In the genomic region with DNA sequence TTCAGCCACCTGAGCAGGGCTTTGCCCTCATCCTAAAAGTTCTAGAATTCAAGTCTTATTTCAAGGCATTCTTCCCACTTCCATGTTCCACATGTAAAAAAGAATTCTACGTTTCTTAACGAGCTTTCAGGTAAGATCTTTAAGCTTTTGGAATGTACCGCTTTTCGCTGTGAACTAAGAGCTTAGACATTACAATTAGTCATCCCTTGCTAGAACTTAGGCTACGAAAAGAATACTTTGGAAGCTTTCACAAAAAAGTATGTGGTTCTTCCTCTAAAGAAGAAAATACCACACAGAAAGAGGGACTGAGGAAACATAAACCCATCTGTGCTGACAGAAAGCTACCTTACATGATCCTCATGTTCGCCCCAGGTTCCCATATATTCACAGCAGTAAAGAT, we compare ENCODE assay signal across 9 cellular contexts. TPM values are rescaled to one million over a fixed set of nuclear protein-coding genes. Genes with fewer than 3 reads are reported as not detected.
A peak's percentile ranks its signal among the peaks of the same experiment; 100 is the strongest.
DNase-seq lines count a peak whose midpoint lies in the region; ATAC-seq lines count a peak whose summit lies in the region.
"Had no signal": no experiment of that assay in that cellular context is flagged by ENCODE, and none has a peak within 500 bp of the region (broad histone marks: within the 10 kb centered on the region; RNA-seq: fewer than 3 reads in every experiment).

No MANE protein-coding gene starts in this region.

- H3K4me3 Mint-ChIP-seq in T-helper 2 cell treated with Interferon-gamma antibody and Interleukin-4, amounts not matched to agents 5 μg/mL and 100 μg/mL, for 36 hours: peak overlapping the region; percentile 92
- peak overlapping the region; percentile 98 for H3K4me3 Mint-ChIP-seq in activated naive CD8-positive, alpha-beta T cell
- H3K4me3 Mint-ChIP-seq in immature natural killer cell: peak overlapping the region; percentile 33 to 95 (median 92)
- peak overlapping the region; percentile 96 to 100 for H3K4me3 Mint-ChIP-seq in stimulated activated naive CD8-positive, alpha-beta T cell treated with anti-CD3 and anti-CD28 coated beads, Interleukin-15, amount 100 ng/mL, for 72 hours

- no peaks in the 10 kb centered on the region for H3K9me3 Mint-ChIP-seq in T-helper 2 cell treated with Interferon-gamma antibody and Interleukin-4, amounts not matched to agents 5 μg/mL and 100 μg/mL, for 36 hours
- no peaks in the 10 kb centered on the region for H3K9me3 Mint-ChIP-seq in activated naive CD8-positive, alpha-beta T cell (ENCODE audit: low read depth)
- no peaks in the 10 kb centered on the region for H3K9me3 Mint-ChIP-seq in immature natural killer cell
- no peaks in the 10 kb centered on the region for H3K9me3 Mint-ChIP-seq in stimulated activated naive CD8-positive, alpha-beta T cell treated with anti-CD3 and anti-CD28 coated beads, Interleukin-15, amount 100 ng/mL, for 72 hours

- H3K27ac Mint-ChIP-seq in T-helper 2 cell treated with Interferon-gamma antibody and Interleukin-4, amounts not matched to agents 5 μg/mL and 100 μg/mL, for 36 hours: peak overlapping the region; percentile 60
- peak overlapping the region; percentile 23 for H3K27ac Mint-ChIP-seq in activated naive CD8-positive, alpha-beta T cell
- peak overlapping the region; percentile 73 to 100 (median 92) for H3K27ac Mint-ChIP-seq in immature natural killer cell
- H3K27ac Mint-ChIP-seq in stimulated activated naive CD8-positive, alpha-beta T cell treated with anti-CD3 and anti-CD28 coated beads, Interleukin-15, amount 100 ng/mL, for 72 hours: no peak overlapping the region

- H3K27me3 Mint-ChIP-seq in T-helper 2 cell treated with Interferon-gamma antibody and Interleukin-4, amounts not matched to agents 5 μg/mL and 100 μg/mL, for 36 hours (ENCODE audit: low read depth): no peaks in the 10 kb centered on the region
- H3K27me3 Mint-ChIP-seq in activated naive CD8-positive, alpha-beta T cell: no peaks in the 10 kb centered on the region
- peaks cover 0 to 14% (median under 1%) of the 10 kb centered on the region in 3 donors for H3K27me3 Mint-ChIP-seq in immature natural killer cell (ENCODE audit: low read depth in 3 of 3)
- H3K27me3 Mint-ChIP-seq in stimulated activated naive CD8-positive, alpha-beta T cell treated with anti-CD3 and anti-CD28 coated beads, Interleukin-15, amount 100 ng/mL, for 72 hours: no peaks in the 10 kb centered on the region

- no peak for DNase-seq in T-helper 2 cell treated with Interferon-gamma antibody and Interleukin-4, amounts not matched to agents 5 μg/mL and 100 μg/mL, for 36 hours (ENCODE audit: low spot score)
- DNase-seq in T-helper 2 cell: no peak
- no peak for DNase-seq in immature natural killer cell
- no peak for DNase-seq in stimulated activated naive CD8-positive, alpha-beta T cell treated with anti-CD3 and anti-CD28 coated beads, Interleukin-15, amount 100 ng/mL, for 72 hours
- DNase-seq in effector CD4-positive, alpha-beta T cell: no peak
- no peak for DNase-seq in NCI-H2171 treated with DMSO at 0.1 percent for 48 hours (lab: John Stamatoyannopoulos, UW)
- DNase-seq: NCI-H226 had no signal

- peaks cover 48% of the 10 kb centered on the region for H3K4me1 Mint-ChIP-seq in T-helper 2 cell treated with Interferon-gamma antibody and Interleukin-4, amounts not matched to agents 5 μg/mL and 100 μg/mL, for 36 hours (ENCODE audit: low read depth)
- H3K4me1 Mint-ChIP-seq in activated naive CD8-positive, alpha-beta T cell (ENCODE audit: low read depth): peaks cover 42% of the 10 kb centered on the region
- peaks cover 35 to 36% of the 10 kb centered on the region in 2 donors for H3K4me1 Mint-ChIP-seq in immature natural killer cell
- peaks cover 56% of the 10 kb centered on the region for H3K4me1 Mint-ChIP-seq in stimulated activated naive CD8-positive, alpha-beta T cell treated with anti-CD3 and anti-CD28 coated beads, Interleukin-15, amount 100 ng/mL, for 72 hours

- peaks cover 23% of the 10 kb centered on the region for H3K36me3 Mint-ChIP-seq in T-helper 2 cell treated with Interferon-gamma antibody and Interleukin-4, amounts not matched to agents 5 μg/mL and 100 μg/mL, for 36 hours (ENCODE audit: low read depth)
- peaks cover 5% of the 10 kb centered on the region for H3K36me3 Mint-ChIP-seq in activated naive CD8-positive, alpha-beta T cell
- no peaks in the 10 kb centered on the region for H3K36me3 Mint-ChIP-seq in immature natural killer cell

- no peak for ATAC-seq in stimulated activated naive CD8-positive, alpha-beta T cell treated with anti-CD3 and anti-CD28 coated beads, Interleukin-15, amount 100 ng/mL, for 72 hours
- no peak for ATAC-seq in GM21529 (IDR thresholded peaks at IDR 0.05; ENCODE audit: unreplicated experiment)

RNA-seq across cellular contexts. Expression of a gene that starts 1.9 kb away (rescaled TPM):
- 10 to 100 TPM in 2 of 3 donors, 1 to 10 TPM in 1; 2.7 to 92.5 (median 10.5) TPM for polyA plus RNA-seq in immature natural killer cell

RNA-seq across cellular contexts. Expression of a gene that starts 2.2 kb away (rescaled TPM):
- polyA plus RNA-seq in immature natural killer cell: 1 to 10 TPM in 2 of 3 donors, not detected in 1; 3.4 to 4.7 TPM

RNA-seq across cellular contexts. Expression of a gene that starts 24.6 kb away (rescaled TPM):
- polyA plus RNA-seq in immature natural killer cell: 100 to 1,000 TPM; 110 to 181 (median 138) TPM

RNA-seq across cellular contexts. Expression of a gene that starts 27.2 kb away (rescaled TPM):
- not detected for polyA plus RNA-seq in immature natural killer cell

RNA-seq across cellular contexts. Expression of a gene that starts 34.0 kb away (rescaled TPM):
- 10 to 100 TPM; 70.9 to 76.7 (median 75.2) TPM for polyA plus RNA-seq in immature natural killer cell

Comparison
In these comparisons a context has a peak if more than half of its experiments do, and no peak if none do; other contexts are left out.
1. H3K27ac Mint-ChIP-seq: peak in T-helper 2 cell treated with Interferon-gamma antibody and Interleukin-4, amounts not matched to agents 5 μg/mL and 100 μg/mL, for 36 hours (single experiment), activated naive CD8-positive, alpha-beta T cell (single experiment) and immature natural killer cell (6 of 6); none in stimulated activated naive CD8-positive, alpha-beta T cell treated with anti-CD3 and anti-CD28 coated beads, Interleukin-15, amount 100 ng/mL, for 72 hours (0 of 2).
2. Peak in every context shown above with its lines, with median percentiles within 50 percentile points of each other: H3K4me3 Mint-ChIP-seq.